Comparison of ENCODE assay signal across 8 cellular contexts in the genomic region with DNA sequence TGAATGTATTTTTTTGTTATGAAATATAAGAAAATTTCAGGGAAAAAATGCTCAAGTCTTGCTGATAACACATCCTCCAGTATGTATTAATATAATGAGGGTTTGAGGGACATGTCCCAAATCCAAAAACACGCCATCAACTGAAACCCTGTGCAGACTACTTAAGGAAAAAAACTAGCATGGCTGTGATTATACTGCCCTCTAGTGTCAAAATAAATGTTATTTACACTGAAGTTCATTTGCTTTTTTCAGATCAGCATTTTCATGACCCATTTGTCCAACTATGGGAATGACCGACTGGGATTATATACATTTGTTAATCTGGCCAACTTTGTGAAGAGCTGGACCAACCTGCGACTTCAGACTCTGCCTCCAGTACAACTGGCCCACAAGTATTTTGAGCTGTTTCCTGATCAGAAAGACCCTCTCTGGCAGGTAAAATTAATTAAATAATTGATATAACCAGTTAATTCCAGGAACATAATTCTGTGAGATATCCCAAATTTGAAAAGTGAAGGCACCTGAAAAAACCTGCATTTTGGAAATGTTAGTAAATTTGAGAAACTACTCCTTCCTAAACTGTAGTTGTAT.
DNase-seq lines count a peak whose midpoint lies in the region; ATAC-seq, FAIRE-seq and TF ChIP-seq lines count a peak whose summit lies in the region.

No MANE protein-coding gene starts in this region.

- no peak overlapping the region for H2AFZ ChIP-seq in KMS-11 (ENCODE audit: low read depth)

- H3K4me3 ChIP-seq in KMS-11 (IDR thresholded peaks at IDR 0.05; ENCODE audit: insufficient read depth, low read depth, low read length) = no peak overlapping the region
- no peak overlapping the region for H3K4me3 ChIP-seq in Peyer's patch
- no peak overlapping the region for H3K4me3 ChIP-seq in esophagus muscularis mucosa
- no peak overlapping the region for H3K4me3 ChIP-seq in pancreas

- ATAC-seq in GM19467 (IDR thresholded peaks at IDR 0.05; ENCODE audit: unreplicated experiment) (peak; percentile 75), pancreas (peak in 3 of 4 donors; percentile 58 to 68 (median 68)), HG02759 (IDR thresholded peaks at IDR 0.05; ENCODE audit: unreplicated experiment) (no peak)

- H4K20me1 ChIP-seq in KMS-11 (ENCODE audit: insufficient read depth) = no peaks in the 10 kb centered on the region

- H3K79me2 ChIP-seq in KMS-11 (ENCODE audit: insufficient read depth, low read depth) = no peaks in the 10 kb centered on the region

- H3K27ac ChIP-seq in KMS-11 = no peak overlapping the region
- H3K27ac ChIP-seq in Peyer's patch = no peak overlapping the region
- H3K27ac ChIP-seq in esophagus muscularis mucosa (replicated peaks in 1 of 4) = no peak overlapping the region
- H3K27ac ChIP-seq in pancreas = no peak overlapping the region

- FAIRE-seq in pancreas (lab: Jason Lieb, UNC) = no peak

- H3K27me3 ChIP-seq in KMS-11 (ENCODE audit: insufficient read depth, low read depth) (no peaks in the 10 kb centered on the region), Peyer's patch (no peaks in the 10 kb centered on the region), esophagus muscularis mucosa (no peaks in the 10 kb centered on the region), pancreas (no peaks in the 10 kb centered on the region)

- TF ChIP-seq POLR2A in Peyer's patch (IDR thresholded peaks at IDR 0.05) (no peak), esophagus muscularis mucosa (IDR thresholded peaks at IDR 0.05; ENCODE audit: low read depth) (no peak)

- H3K9me3 ChIP-seq in Peyer's patch (no peaks in the 10 kb centered on the region), esophagus muscularis mucosa (no peaks in the 10 kb centered on the region), pancreas (no peaks in the 10 kb centered on the region)

- no peak overlapping the region for H3K9ac ChIP-seq in KMS-11

- H3K36me3 ChIP-seq in KMS-11 (ENCODE audit: insufficient read depth) = no peaks in the 10 kb centered on the region
- no peaks in the 10 kb centered on the region for H3K36me3 ChIP-seq in Peyer's patch
- no peaks in the 10 kb centered on the region for H3K36me3 ChIP-seq in esophagus muscularis mucosa
- H3K36me3 ChIP-seq in pancreas = no peaks in the 10 kb centered on the region

- no peak overlapping the region for H3K4me2 ChIP-seq in KMS-11

- H3K4me1 ChIP-seq in KMS-11 (ENCODE audit: low read depth, poor library complexity, severe bottlenecking) (no peaks in the 10 kb centered on the region), Peyer's patch (no peaks in the 10 kb centered on the region), esophagus muscularis mucosa (no peaks in the 10 kb centered on the region), pancreas (no peaks in the 10 kb centered on the region)

- WGBS in esophagus muscularis mucosa = 3% methylated on average over 3 of the region's 3 CpGs
- 0 to 3% methylated on average over 3 of the region's 3 CpGs for WGBS in pancreas, 2 donors

- no peak for TF ChIP-seq EP300 in esophagus muscularis mucosa (IDR thresholded peaks at IDR 0.05)

- DNase-seq in DMS 273 (lab: John Stamatoyannopoulos, UW; ENCODE audit: unreplicated experiment) (peak; percentile 69), Peyer's patch (no peak), esophagus muscularis mucosa (ENCODE audit: extremely low spot score) (no peak), pancreas (no peak)
- no peak for DNase-seq in activated CD4-positive, alpha-beta T cell treated with anti-CD3 and anti-CD28 coated beads for 4 hours

- intact Hi-C loops in esophagus muscularis mucosa (cut with DNase I) = loop anchor here (10.0 kb wide), 1 partner anchor 1870 kb away; no protein-coding TSS in a partner anchor
- intact Hi-C loops in pancreas (cut with DNase I) = no loop called here

- peak; percentile 91 for TF ChIP-seq CTCF in KMS-11 (conservative IDR thresholded peaks at IDR 0.05; ENCODE audit: low read depth, low read length)
- TF ChIP-seq CTCF in Peyer's patch (IDR thresholded peaks at IDR 0.05) = peak in 5 of 6 experiments; percentile 26 to 71 (median 58)
- peak; percentile 41 to 59 (median 54) for TF ChIP-seq CTCF in esophagus muscularis mucosa (IDR thresholded peaks at IDR 0.05)
- peak; percentile 35 to 54 (median 44) for TF ChIP-seq CTCF in pancreas (IDR thresholded peaks at IDR 0.05)
